ENCODE assay signal across 25 cellular contexts in the genomic region with DNA sequence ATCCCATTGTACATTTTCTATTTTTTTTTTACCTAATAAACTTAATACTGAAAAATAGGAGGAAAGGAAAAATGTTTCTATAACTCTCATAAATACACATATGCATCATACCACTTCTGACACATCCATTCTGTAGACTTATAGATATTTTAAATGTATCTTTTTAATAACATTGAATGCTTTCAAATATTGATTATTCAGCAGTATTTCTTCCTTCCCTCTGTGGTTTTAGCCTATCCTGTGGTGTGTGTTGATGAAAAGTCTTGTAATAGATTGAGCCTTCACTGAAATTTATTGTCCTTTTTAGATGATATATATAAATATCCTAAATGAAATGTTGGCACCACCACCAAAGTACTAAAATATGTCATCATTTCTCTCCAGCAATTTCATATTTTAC.
DNase-seq lines count a peak whose midpoint lies in the region; ATAC-seq, FAIRE-seq and TF ChIP-seq lines count a peak whose summit lies in the region.
"Had no signal": no experiment of that assay in that cellular context is flagged by ENCODE, and none has a peak within 500 bp of the region (broad histone marks: within the 10 kb centered on the region; RNA-seq: fewer than 3 reads in every experiment).

No MANE protein-coding gene starts in this region.

- H3K9ac ChIP-seq in HepG2 (ENCODE audit: insufficient read depth, low read depth, low read length) (no peak overlapping the region), K562 (ENCODE audit: insufficient read depth in 1 of 2, low read depth in 2 of 2, low read length in 2 of 2) (no peak overlapping the region)
- H3K9ac ChIP-seq: BLaER1 had no signal

- TF ChIP-seq CTCF in HepG2 (CRISPR knock-in tag; IDR thresholded peaks at IDR 0.05), result no peak
- TF ChIP-seq CTCF in right lobe of liver (IDR thresholded peaks at IDR 0.05), result no peak
- TF ChIP-seq CTCF in K562 (IDR thresholded peaks at IDR 0.05 in 2 of 3, conservative IDR thresholded peaks at IDR 0.05 in 1 of 3; ENCODE audit: insufficient read depth in 2 of 3, low read depth in 1 of 3, low read length in 3 of 3), result no peak

- TF ChIP-seq RAD21 in HepG2 (CRISPR knock-in tag; IDR thresholded peaks at IDR 0.05), result no peak
- no peak for TF ChIP-seq RAD21 in K562 (CRISPR knock-in tag; conservative IDR thresholded peaks at IDR 0.05 in 1 of 2, IDR thresholded peaks at IDR 0.05 in 1 of 2)

- no peak overlapping the region for H2AFZ ChIP-seq in HepG2 (ENCODE audit: low read length)
- no peak overlapping the region for H2AFZ ChIP-seq in K562 (ENCODE audit: low read depth, low read length)

- no peaks in the 10 kb centered on the region for H3K9me3 ChIP-seq in HepG2 (ENCODE audit: low read length)
- no peaks in the 10 kb centered on the region for H3K9me3 ChIP-seq in right lobe of liver
- H3K9me3 ChIP-seq in K562 (replicated peaks; ENCODE audit: control insufficient read depth, insufficient read depth, low read depth, low read length), result no peaks in the 10 kb centered on the region
- H3K9me3 ChIP-seq: BE2C, BLaER1 had no signal

- no peaks in the 10 kb centered on the region for H4K20me1 ChIP-seq in HepG2 (ENCODE audit: insufficient read depth, low read length)
- H4K20me1 ChIP-seq in K562 (replicated peaks; ENCODE audit: control insufficient read depth, insufficient read depth, low read length), result no peaks in the 10 kb centered on the region
- H4K20me1 ChIP-seq: BLaER1 had no signal

- H3K36me3 Mint-ChIP-seq in activated CD4-positive, alpha-beta T cell treated with anti-CD3 and anti-CD28 coated beads, Interleukin-2, amount 10 ng/mL, durations not matched to agents 7 days and 5 days (ENCODE audit: low read depth), result no peaks in the 10 kb centered on the region
- H3K36me3 Mint-ChIP-seq: CD14-positive monocyte; CD4-positive, alpha-beta memory T cell; CD4-positive, CD25-positive, alpha-beta regulatory T cell; CD8-positive, alpha-beta memory T cell had no signal

- H3K27ac Mint-ChIP-seq in activated CD4-positive, alpha-beta T cell treated with anti-CD3 and anti-CD28 coated beads, Interleukin-2, amount 10 ng/mL, durations not matched to agents 7 days and 5 days, result no peak overlapping the region
- H3K27ac Mint-ChIP-seq: CD14-positive monocyte; CD4-positive, alpha-beta memory T cell; CD4-positive, CD25-positive, alpha-beta regulatory T cell; CD8-positive, alpha-beta memory T cell had no signal

- H3K27me3 Mint-ChIP-seq in activated CD4-positive, alpha-beta T cell treated with anti-CD3 and anti-CD28 coated beads, Interleukin-2, amount 10 ng/mL, durations not matched to agents 7 days and 5 days, result no peaks in the 10 kb centered on the region
- H3K27me3 Mint-ChIP-seq: CD4-positive, alpha-beta memory T cell; CD4-positive, CD25-positive, alpha-beta regulatory T cell; CD8-positive, alpha-beta memory T cell had no signal

- H3K79me2 ChIP-seq in HepG2 (ENCODE audit: insufficient read depth, low read length) (no peaks in the 10 kb centered on the region), K562 (ENCODE audit: control insufficient read depth, insufficient read depth, low read length) (no peaks in the 10 kb centered on the region)

- H3K4me3 ChIP-seq in HepG2 (replicated peaks in 1 of 3; ENCODE audit: insufficient read depth in 1 of 3, low read depth in 2 of 3, low read length in 3 of 3) (no peak overlapping the region), right lobe of liver (no peak overlapping the region), K562 (no peak overlapping the region)
- H3K4me3 ChIP-seq: BLaER1, GM12878 had no signal

- DNase-seq in HepG2 (ENCODE audit: low spot score), result no peak
- no peak for DNase-seq in right lobe of liver
- no peak for DNase-seq in K562 (ENCODE audit: extremely low read depth in 1 of 4, low spot score in 3 of 4)
- no peak for DNase-seq in hippocampal formation (lab: John Stamatoyannopoulos, UW)
- DNase-seq in activated CD4-positive, alpha-beta T cell treated with anti-CD3 and anti-CD28 coated beads, Interleukin-2, amount 10 ng/mL, durations not matched to agents 7 days and 5 days, result no peak
- DNase-seq: ACHN; BE2C; C1 segment of cervical spinal cord; CD4-positive, alpha-beta memory T cell; CD4-positive, CD25-positive, alpha-beta regulatory T cell; CD8-positive, alpha-beta memory T cell; COR-L47; DMS 273 treated with DMSO at 0.1 percent for 48 hours; DMS153; DMS53; DMS79; DND-41; EL; GDM1 had no signal

- BruUV-seq in HepG2 (replicated peaks; lab: Mats Ljungman, UMichigan) (no TSS peak), K562 (replicated peaks; lab: Mats Ljungman, UMichigan) (no TSS peak)

- H3K9me3 Mint-ChIP-seq in activated CD4-positive, alpha-beta T cell treated with anti-CD3 and anti-CD28 coated beads, Interleukin-2, amount 10 ng/mL, durations not matched to agents 7 days and 5 days, result no peaks in the 10 kb centered on the region
- H3K9me3 Mint-ChIP-seq: CD14-positive monocyte had no signal

- ATAC-seq in HepG2 (no peak), right lobe of liver (no peak), K562 (no peak)
- ATAC-seq: GM12878 had no signal

- TF ChIP-seq EP300 in HepG2 (IDR thresholded peaks at IDR 0.05; ENCODE audit: low read depth in 2 of 2, low read length in 2 of 2), result no peak
- TF ChIP-seq EP300 in HepG2 (CRISPR knock-in tag; IDR thresholded peaks at IDR 0.05; ENCODE audit: borderline replicate concordance), result no peak
- TF ChIP-seq EP300 in K562 (IDR thresholded peaks at IDR 0.05; ENCODE audit: low read length), result no peak

- H3K27me3 ChIP-seq in HepG2 (ENCODE audit: control insufficient read depth in 1 of 2, insufficient read depth in 2 of 2, low read length in 2 of 2), result no peaks in the 10 kb centered on the region; a peak in 1 of 5 replicates
- no peaks in the 10 kb centered on the region for H3K27me3 ChIP-seq in right lobe of liver
- H3K27me3 ChIP-seq in K562 (ENCODE audit: control insufficient read depth in 2 of 2, insufficient read depth in 2 of 2, low read length in 2 of 2), result no peaks in the 10 kb centered on the region
- H3K27me3 ChIP-seq: BE2C, BLaER1 had no signal

- no peaks in the 10 kb centered on the region for H3K36me3 ChIP-seq in HepG2 (replicated peaks in 1 of 2; ENCODE audit: control insufficient read depth in 1 of 2, insufficient read depth in 2 of 2, low read length in 2 of 2)
- H3K36me3 ChIP-seq in right lobe of liver, result no peaks in the 10 kb centered on the region
- H3K36me3 ChIP-seq in K562 (ENCODE audit: control insufficient read depth, insufficient read depth, low read length), result no peaks in the 10 kb centered on the region
- H3K36me3 ChIP-seq: BE2C, BLaER1 had no signal

- H3K4me3 Mint-ChIP-seq in activated CD4-positive, alpha-beta T cell treated with anti-CD3 and anti-CD28 coated beads, Interleukin-2, amount 10 ng/mL, durations not matched to agents 7 days and 5 days, result no peak overlapping the region
- H3K4me3 Mint-ChIP-seq: CD14-positive monocyte; CD4-positive, alpha-beta memory T cell; CD4-positive, CD25-positive, alpha-beta regulatory T cell; CD8-positive, alpha-beta memory T cell had no signal

- intact Hi-C loops in HepG2 (cut with micrococcal nuclease; ENCODE audit: unreplicated experiment) (no loop called here), right lobe of liver (cut with DNase I) (no loop called here), K562 (cut with micrococcal nuclease) (no loop called here)

- TF ChIP-seq POLR2A in HepG2 (IDR thresholded peaks at IDR 0.05; ENCODE audit: insufficient read depth in 1 of 2, low read depth in 2 of 2, low read length in 2 of 2), result no peak
- TF ChIP-seq POLR2A in right lobe of liver (IDR thresholded peaks at IDR 0.05), result no peak
- TF ChIP-seq POLR2A in K562 (conservative IDR thresholded peaks at IDR 0.05), result no peak

- no peak overlapping the region for H3K4me2 ChIP-seq in HepG2 (ENCODE audit: low read depth, low read length)
- no peak overlapping the region for H3K4me2 ChIP-seq in K562 (ENCODE audit: insufficient read depth, low read length)
- H3K4me2 ChIP-seq: BLaER1 had no signal

- no peak for FAIRE-seq in HepG2 (lab: Jason Lieb, UNC)
- FAIRE-seq in K562 (lab: Jason Lieb, UNC), result no peak
- FAIRE-seq: GM12878, GM12892, GM18507 had no signal

- CTCF ChIA-PET in HepG2 (lab: Yijun Ruan, JAX; ENCODE audit: low intra/inter-chr PET ratio, low total read pairs) (no interaction called here), K562 (lab: Yijun Ruan, JAX; ENCODE audit: low intra/inter-chr PET ratio) (no interaction called here)
- CTCF ChIA-PET in activated CD4-positive, alpha-beta T cell treated with anti-CD3 and anti-CD28 coated beads, Interleukin-2, amount 10 ng/mL, durations not matched to agents 7 days and 5 days (lab: Charles Lee), result no interaction called here

- H3K4me1 Mint-ChIP-seq in activated CD4-positive, alpha-beta T cell treated with anti-CD3 and anti-CD28 coated beads, Interleukin-2, amount 10 ng/mL, durations not matched to agents 7 days and 5 days, result no peaks in the 10 kb centered on the region
- H3K4me1 Mint-ChIP-seq: CD14-positive monocyte; CD4-positive, alpha-beta memory T cell; CD4-positive, CD25-positive, alpha-beta regulatory T cell; CD8-positive, alpha-beta memory T cell had no signal

- no peaks in the 10 kb centered on the region for H3K9me1 ChIP-seq in K562 (ENCODE audit: control insufficient read depth, insufficient read depth, low read length)

- H3K27ac ChIP-seq in HepG2 (ENCODE audit: extremely low read length, insufficient read depth, low read length) (no peak overlapping the region), right lobe of liver (no peak overlapping the region), K562 (ENCODE audit: extremely low read depth, low read depth, low read length) (no peak overlapping the region)
- H3K27ac ChIP-seq: 22Rv1, BLaER1 had no signal

- in situ Hi-C loops in HepG2 (cut with HindIII; ENCODE audit: extremely low pct_ligation_motif_present, low pct_unique_long_range_greater_than_20kb), result no loop called here
- in situ Hi-C loops in K562 (cut with MboI), result no loop called here

- no peaks in the 10 kb centered on the region for H3K4me1 ChIP-seq in HepG2 (ENCODE audit: insufficient read depth, low read length)
- H3K4me1 ChIP-seq in right lobe of liver, result no peaks in the 10 kb centered on the region
- H3K4me1 ChIP-seq in K562 (replicated peaks in 1 of 2; ENCODE audit: control insufficient read depth in 2 of 2, insufficient read depth in 2 of 2, low read length in 2 of 2), result no peaks in the 10 kb centered on the region
- H3K4me1 ChIP-seq: BE2C, BLaER1 had no signal

- POLR2A ChIA-PET in HepG2 (lab: Yijun Ruan, JAX) (no interaction called here), K562 (lab: Yijun Ruan, JAX) (no interaction called here)
- POLR2A ChIA-PET in activated CD4-positive, alpha-beta T cell treated with anti-CD3 and anti-CD28 coated beads, Interleukin-2, amount 10 ng/mL, durations not matched to agents 7 days and 5 days (lab: Charles Lee), result no interaction called here

TF ChIP-seq in HepG2, 621 proteins besides CTCF, POLR2A, EP300 and RAD21 (continues in another document):
- peak; percentile 87 for TF ChIP-seq MAFF (IDR thresholded peaks at IDR 0.05; ENCODE audit: low read depth, low read length)
- no peak for TF ChIP-seq ZFP36 (IDR thresholded peaks at IDR 0.05; ENCODE audit: borderline replicate concordance, low read depth, low read length, partially characterized antibody)
- no peak for TF ChIP-seq PPARG (CRISPR knock-in tag; conservative IDR thresholded peaks at IDR 0.05)

TF ChIP-seq in K562, 482 proteins besides CTCF, POLR2A, EP300 and RAD21 (continues in another document):
- TF ChIP-seq SNAPC5 (CRISPR knock-in tag; IDR thresholded peaks at IDR 0.05) (no peak), PHTF2 (CRISPR knock-in tag; IDR thresholded peaks at IDR 0.05) (no peak), ZNF316 (IDR thresholded peaks at IDR 0.05) (peak; percentile 91)

Comparison
In these comparisons a context has a peak if more than half of its experiments do, and no peak if none do; other contexts are left out.
1. Of the 241 proteins assayed by ChIP-seq in both HepG2 and K562: peak only in HepG2: none; only in K562: MAFG; in both: MAFF and MAFK; in neither: 238.